Comparison of ENCODE assay signal across 8 cellular contexts in the genomic region with DNA sequence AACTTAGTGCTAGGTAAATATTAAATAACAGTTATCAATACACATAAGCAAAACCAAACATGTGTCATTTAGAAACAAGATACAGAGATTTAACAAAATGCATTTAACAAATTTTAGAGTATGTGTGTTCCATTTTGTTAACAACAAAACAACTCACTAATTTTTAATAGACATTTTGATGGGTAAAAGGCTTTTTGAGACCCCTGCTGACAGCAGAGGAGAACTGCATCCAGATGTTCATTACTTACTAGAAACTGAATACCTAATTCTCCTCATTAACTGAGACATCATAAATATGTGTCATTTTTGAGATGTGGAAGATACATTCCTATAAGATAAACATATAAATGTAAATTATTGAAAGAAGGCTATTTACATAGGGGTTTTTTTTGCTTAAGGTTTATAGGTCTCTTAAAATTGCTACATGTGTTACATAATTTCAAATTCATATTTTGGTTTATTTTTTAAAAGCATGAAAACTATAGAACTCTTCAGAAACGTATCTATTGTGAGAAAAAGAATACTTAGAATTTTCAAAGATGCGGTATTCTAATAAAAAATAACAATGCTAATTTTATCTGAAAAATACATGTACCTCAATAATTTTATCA.
DNase-seq lines count a peak whose midpoint lies in the region; ATAC-seq, FAIRE-seq and TF ChIP-seq lines count a peak whose summit lies in the region.

No MANE protein-coding gene starts in this region.

- no peak overlapping the region for H3K4me3 ChIP-seq in heart left ventricle

- TF ChIP-seq POLR2A in heart left ventricle (IDR thresholded peaks at IDR 0.05): no peak

- DNase-seq in heart left ventricle (no peak), Right ventricle myocardium inferior (ENCODE audit: missing footprints) (no peak), iPS-NIHi7 (ENCODE audit: extremely low spot score) (peak; percentile 16)
- DNase-seq in stimulated activated CD4-positive, alpha-beta T cell treated with anti-CD3 and anti-CD28 coated beads, Interleukin-15, amount 100 ng/mL, for 24 hours: no peak
- DNase-seq in activated CD4-positive, CD25-positive, alpha-beta regulatory T cell treated with anti-CD3 and anti-CD28 coated beads, Interleukin-2, amount 50 U/mL, for 72 hours: no peak

- ATAC-seq in heart left ventricle: no peak
- ATAC-seq in Right ventricle myocardium inferior: no peak
- peak; percentile 61 for ATAC-seq in HG03159 (IDR thresholded peaks at IDR 0.05; ENCODE audit: unreplicated experiment)
- ATAC-seq in HG03135 (IDR thresholded peaks at IDR 0.05; ENCODE audit: unreplicated experiment): no peak

- H3K4me1 ChIP-seq in heart left ventricle: no peaks in the 10 kb centered on the region

- TF ChIP-seq CTCF in heart left ventricle (IDR thresholded peaks at IDR 0.05): peak; percentile 39 to 74 (median 64)

- peaks cover 0 to 5% (median 0%) of the 10 kb centered on the region in 9 donors for H3K27me3 ChIP-seq in heart left ventricle

- 38 to 47% (median 44%) methylated on average over 2 of the region's 2 CpGs for WGBS in heart left ventricle, 4 donors

- no peak overlapping the region for H3K27ac ChIP-seq in heart left ventricle

- peak; percentile 33 for FAIRE-seq in TTC549 (lab: Jason Lieb, UNC)

- H3K9me3 ChIP-seq in heart left ventricle: no peaks in the 10 kb centered on the region

- intact Hi-C loops in heart left ventricle (cut with DNase I): loop anchor here in 5 of 10 donors (5.0 to 10.0 kb wide), 4 partner anchors 705 to 947 kb away; no protein-coding TSS in a partner anchor
- intact Hi-C loops in Right ventricle myocardium inferior (cut with DNase I): no loop called here

- no peaks in the 10 kb centered on the region for H3K36me3 ChIP-seq in heart left ventricle
